8 cellular contexts compared by ENCODE assay signal in genomic region chr6:41505084-41506049, GRCh38. TPM values are rescaled to one million over a fixed set of nuclear protein-coding genes. Genes with fewer than 3 reads are reported as not detected.
DNase-seq lines count a peak whose midpoint lies in the region; ATAC-seq, FAIRE-seq and TF ChIP-seq lines count a peak whose summit lies in the region.

No MANE protein-coding gene starts in this region.

- FAIRE-seq in HepG2 (lab: Jason Lieb, UNC): no peak

- intact Hi-C loops in HepG2 (cut with micrococcal nuclease; ENCODE audit: unreplicated experiment): no loop called here

- H3K27me3 ChIP-seq in BLaER1 treated with 17β-estradiol and CSF1 and Interleukin-3, amounts not matched to agents 10 nM and 100 nM: peaks cover 40 to 52% (median 47%) of the 10 kb centered on the region in 11 experiments
- no peaks in the 10 kb centered on the region; a peak in 1 of 5 replicates for H3K27me3 ChIP-seq in HepG2 (ENCODE audit: control insufficient read depth in 1 of 2, insufficient read depth in 2 of 2, low read length in 2 of 2)

- in situ Hi-C loops in HepG2 (cut with HindIII; ENCODE audit: extremely low pct_ligation_motif_present, low pct_unique_long_range_greater_than_20kb): no loop called here

- H4K20me1 ChIP-seq in BLaER1 treated with 17β-estradiol and CSF1 and Interleukin-3, amounts not matched to agents 10 nM and 100 nM: peaks cover 0 to 11% (median 0%) of the 10 kb centered on the region in 11 experiments; a peak in 5 of 22 replicates
- H4K20me1 ChIP-seq in HepG2 (ENCODE audit: insufficient read depth, low read length): no peaks in the 10 kb centered on the region

- TF ChIP-seq POLR2A in HepG2 (IDR thresholded peaks at IDR 0.05; ENCODE audit: insufficient read depth in 1 of 2, low read depth in 2 of 2, low read length in 2 of 2): no peak

- H3K36me3 Mint-ChIP-seq in stimulated activated naive B cell treated with anti-CD40 and anti-IgM and Interleukin-4, amounts not matched to agents 10 μg/mL and 1 μg/mL and 100 μg/mL, for 72 hours: no peaks in the 10 kb centered on the region

- no peaks in the 10 kb centered on the region for H3K9me3 ChIP-seq in BLaER1 treated with 17β-estradiol and CSF1 and Interleukin-3, amounts not matched to agents 10 nM and 100 nM (replicated peaks in 1 of 11)
- H3K9me3 ChIP-seq in HepG2 (ENCODE audit: low read length): no peaks in the 10 kb centered on the region

- POLR2A ChIA-PET in HepG2 (lab: Yijun Ruan, JAX): interaction anchor here (11.7 kb wide), 1 partner anchor 15 kb away, joined by 187 read pairs; no protein-coding TSS in a partner anchor

- peak overlapping the region; percentile 91 for H3K27ac Mint-ChIP-seq in stimulated activated naive B cell treated with anti-CD40 and anti-IgM and Interleukin-4, amounts not matched to agents 10 μg/mL and 1 μg/mL and 100 μg/mL, for 72 hours

- WGBS in HepG2 (ENCODE audit: low lambda C conversion rate): 92% methylated on average over 62 of the region's 62 CpGs

- no peaks in the 10 kb centered on the region for H3K79me2 ChIP-seq in HepG2 (ENCODE audit: insufficient read depth, low read length)

- CTCF ChIA-PET in HepG2 (lab: Yijun Ruan, JAX; ENCODE audit: low intra/inter-chr PET ratio, low total read pairs): no interaction called here

- no peaks in the 10 kb centered on the region for H3K9me3 Mint-ChIP-seq in stimulated activated naive B cell treated with anti-CD40 and anti-IgM and Interleukin-4, amounts not matched to agents 10 μg/mL and 1 μg/mL and 100 μg/mL, for 72 hours

- TF ChIP-seq CTCF in HepG2 (CRISPR knock-in tag; IDR thresholded peaks at IDR 0.05): no peak

- peak overlapping the region; percentile 88 to 98 (median 94) for H3K4me2 ChIP-seq in BLaER1 treated with 17β-estradiol and CSF1 and Interleukin-3, amounts not matched to agents 10 nM and 100 nM
- no peak overlapping the region for H3K4me2 ChIP-seq in HepG2 (ENCODE audit: low read depth, low read length)

- peak overlapping the region; percentile 68 to 78 for H3K4me3 Mint-ChIP-seq in stimulated activated naive B cell treated with anti-CD40 and anti-IgM and Interleukin-4, amounts not matched to agents 10 μg/mL and 1 μg/mL and 100 μg/mL, for 72 hours

- peak overlapping the region in 8 of 11 experiments; percentile 34 to 69 (median 59); a peak in 13 of 22 replicates for H3K9ac ChIP-seq in BLaER1 treated with 17β-estradiol and CSF1 and Interleukin-3, amounts not matched to agents 10 nM and 100 nM
- H3K9ac ChIP-seq in HepG2 (ENCODE audit: insufficient read depth, low read depth, low read length): no peak overlapping the region

- peak overlapping the region in 6 of 11 experiments; percentile 5 to 63 (median 42); a peak in 5 of 22 replicates for H3K27ac ChIP-seq in BLaER1 treated with 17β-estradiol and CSF1 and Interleukin-3, amounts not matched to agents 10 nM and 100 nM
- H3K27ac ChIP-seq in HepG2 (ENCODE audit: extremely low read length, insufficient read depth, low read length): no peak overlapping the region

- DNase-seq in NCI-H226 (peak; percentile 58), dermis microvascular lymphatic vessel endothelial cell (ENCODE audit: low read depth in 2 of 2) (peak; percentile 64 to 72), HepG2 (ENCODE audit: low spot score) (no peak), NCI-H345 treated with DMSO at 0.1 percent for 48 hours (lab: John Stamatoyannopoulos, UW; ENCODE audit: unreplicated experiment) (no peak)
- peak; percentile 56 for DNase-seq in stimulated activated naive B cell treated with anti-CD40 and anti-IgM and Interleukin-4, amounts not matched to agents 10 μg/mL and 1 μg/mL and 100 μg/mL, for 72 hours
- no peak for DNase-seq in activated effector memory CD4-positive, alpha-beta T cell treated with anti-CD3 and anti-CD28 coated beads, Interleukin-2, amount 50 U/mL, for 16 hours

- BruUV-seq in HepG2 (replicated peaks; lab: Mats Ljungman, UMichigan): no TSS peak

- H3K4me3 ChIP-seq in BLaER1 treated with 17β-estradiol and CSF1 and Interleukin-3, amounts not matched to agents 10 nM and 100 nM: peak overlapping the region; percentile 40 to 66 (median 54); a peak in 17 of 20 replicates
- H3K4me3 ChIP-seq in HepG2 (replicated peaks in 1 of 3; ENCODE audit: insufficient read depth in 1 of 3, low read depth in 2 of 3, low read length in 3 of 3): no peak overlapping the region

- no peaks in the 10 kb centered on the region for H3K36me3 ChIP-seq in BLaER1 treated with 17β-estradiol and CSF1 and Interleukin-3, amounts not matched to agents 10 nM and 100 nM
- no peaks in the 10 kb centered on the region for H3K36me3 ChIP-seq in HepG2 (replicated peaks in 1 of 2; ENCODE audit: control insufficient read depth in 1 of 2, insufficient read depth in 2 of 2, low read length in 2 of 2)

- peaks cover 14 to 33% of the 10 kb centered on the region in 2 donors for H3K27me3 Mint-ChIP-seq in stimulated activated naive B cell treated with anti-CD40 and anti-IgM and Interleukin-4, amounts not matched to agents 10 μg/mL and 1 μg/mL and 100 μg/mL, for 72 hours

- peaks cover 24 to 33% of the 10 kb centered on the region in 2 donors for H3K4me1 Mint-ChIP-seq in stimulated activated naive B cell treated with anti-CD40 and anti-IgM and Interleukin-4, amounts not matched to agents 10 μg/mL and 1 μg/mL and 100 μg/mL, for 72 hours

- ATAC-seq in GM19043 (IDR thresholded peaks at IDR 0.05; ENCODE audit: low read depth, unreplicated experiment) (peak; percentile 81), HepG2 (no peak)
- ATAC-seq in stimulated activated naive B cell treated with anti-CD40 and anti-IgM and Interleukin-4, amounts not matched to agents 10 μg/mL and 1 μg/mL and 100 μg/mL, for 72 hours (replicated peaks): peak; percentile 88

- TF ChIP-seq EP300 in HepG2 (IDR thresholded peaks at IDR 0.05; ENCODE audit: low read depth in 2 of 2, low read length in 2 of 2): no peak
- no peak for TF ChIP-seq EP300 in HepG2 (CRISPR knock-in tag; IDR thresholded peaks at IDR 0.05; ENCODE audit: borderline replicate concordance)

- no peak overlapping the region for H2AFZ ChIP-seq in HepG2 (ENCODE audit: low read length)

- H3K4me1 ChIP-seq in BLaER1 treated with 17β-estradiol and CSF1 and Interleukin-3, amounts not matched to agents 10 nM and 100 nM: peaks cover 18 to 44% (median 38%) of the 10 kb centered on the region in 10 experiments; a peak in 19 of 20 replicates
- H3K4me1 ChIP-seq in HepG2 (ENCODE audit: insufficient read depth, low read length): peaks cover 76% of the 10 kb centered on the region

- no peak for TF ChIP-seq RAD21 in HepG2 (CRISPR knock-in tag; IDR thresholded peaks at IDR 0.05)

TF ChIP-seq in HepG2, 621 proteins besides CTCF, POLR2A, EP300 and RAD21 (continues in another document):
- TF ChIP-seq ZNF432 (CRISPR knock-in tag; IDR thresholded peaks at IDR 0.05; ENCODE audit: borderline replicate concordance): no peak
- TF ChIP-seq ZNF747 (CRISPR knock-in tag; IDR thresholded peaks at IDR 0.05; ENCODE audit: borderline replicate concordance): no peak
- no peak for TF ChIP-seq PRDM15 (CRISPR knock-in tag; IDR thresholded peaks at IDR 0.05)

RNA-seq across cellular contexts. Expression of gene FOXP4, which starts 40.8 kb away (rescaled TPM):
- total RNA-seq in dermis microvascular lymphatic vessel endothelial cell (3.2 and 5.8 TPM in 2 replicates), HepG2 (2016; rRNA removed; fragmentation: Illumina TruSeq; extraction: Trizol) (11.0 TPM in 2 replicates)
- 2.8 and 3.0 TPM in 2 replicates for total RNA-seq in HepG2 (2016; cell fraction: cytosol; rRNA removed; fragmentation: Illumina TruSeq; extraction: Trizol; ENCODE audit: low read depth)
- total RNA-seq in HepG2 (2016; cell fraction: insoluble cytoplasmic fraction; rRNA removed; fragmentation: Illumina TruSeq; extraction: Trizol): 9.5 and 11.3 TPM in 2 replicates
- 15.4 and 15.8 TPM in 2 replicates for total RNA-seq in HepG2 (2016; cell fraction: membrane; rRNA removed; fragmentation: Illumina TruSeq; extraction: Trizol)
- total RNA-seq in HepG2 (2016; cell fraction: nucleus; rRNA removed; fragmentation: Illumina TruSeq; extraction: Trizol): 14.9 TPM in 2 replicates
- polyA plus RNA-seq in HepG2 (2011; rRNA removed): 12.4 and 15.9 TPM in 2 replicates
- polyA plus RNA-seq in HepG2 (2011; cell fraction: cytosol; rRNA removed): 6.6 and 10.1 TPM in 2 replicates
- 47.8 and 59.4 TPM in 2 replicates for polyA plus RNA-seq in HepG2 (2011; cell fraction: nucleus; rRNA removed)
- polyA plus RNA-seq in HepG2 (2012): 53.6 and 69.1 TPM in 2 replicates
- polyA plus RNA-seq in HepG2 (2016; cell fraction: cytosol; fragmentation: Illumina TruSeq; extraction: Trizol; ENCODE audit: low read depth): 10.9 and 11.7 TPM in 2 replicates
- polyA plus RNA-seq in HepG2 (2016; cell fraction: insoluble cytoplasmic fraction; fragmentation: Illumina TruSeq; extraction: Trizol; ENCODE audit: low read depth): 37.6 and 56.8 TPM in 2 replicates
- polyA plus RNA-seq in HepG2 (2016; cell fraction: membrane; fragmentation: Illumina TruSeq; extraction: Trizol; ENCODE audit: low read depth): 44.1 and 44.7 TPM in 2 replicates
- polyA plus RNA-seq in HepG2 (2016; cell fraction: nucleus; fragmentation: Illumina TruSeq; extraction: Trizol; ENCODE audit: insufficient read depth, low read depth): 75.1 and 80.7 TPM in 2 replicates
- 3.3 and 26.4 TPM in 2 replicates for polyA minus RNA-seq in HepG2 (2011; rRNA and poly(A)+ RNA removed; ENCODE audit: low replicate concordance)
- 29.5 and 30.0 TPM in 2 replicates for polyA minus RNA-seq in HepG2 (2011; cell fraction: cytosol; rRNA and poly(A)+ RNA removed)
- polyA minus RNA-seq in HepG2 (2011; cell fraction: nucleus; rRNA and poly(A)+ RNA removed): 15.2 and 15.5 TPM in 2 replicates

Comparison
In these comparisons a context has a peak if more than half of its experiments do, and no peak if none do; other contexts are left out.
1. H3K4me3 ChIP-seq: peak in BLaER1 treated with 17β-estradiol and CSF1 and Interleukin-3, amounts not matched to agents 10 nM and 100 nM (10 of 10); none in HepG2 (0 of 3).
2. DNase-seq: peak in NCI-H226 (single experiment), dermis microvascular lymphatic vessel endothelial cell (2 of 2) and stimulated activated naive B cell treated with anti-CD40 and anti-IgM and Interleukin-4, amounts not matched to agents 10 μg/mL and 1 μg/mL and 100 μg/mL, for 72 hours (single experiment); none in HepG2 (single experiment), NCI-H345 treated with DMSO at 0.1 percent for 48 hours (single experiment) and activated effector memory CD4-positive, alpha-beta T cell treated with anti-CD3 and anti-CD28 coated beads, Interleukin-2, amount 50 U/mL, for 16 hours (single experiment).